1 cellular context compared by ENCODE assay signal in genomic region chr1:116866478-116866877, GRCh38.
TF ChIP-seq lines count a peak whose summit lies in the region.

No MANE protein-coding gene starts in this region.

TF ChIP-seq in K562, 482 proteins besides CTCF, POLR2A, EP300 and RAD21 (continued from another document):
- TF ChIP-seq CBX1 (IDR thresholded peaks at IDR 0.05; ENCODE audit: low read depth): peak; percentile 88; the same call in 1 of the 2 replicates
- TF ChIP-seq CBX5 (IDR thresholded peaks at IDR 0.05; ENCODE audit: borderline replicate concordance, low read depth): peak; percentile 97
- TF ChIP-seq TRIM28 (IDR thresholded peaks at IDR 0.05): peak; percentile 98
- peak; percentile 90 for TF ChIP-seq ZNF280A (IDR thresholded peaks at IDR 0.05; ENCODE audit: low read depth, partially characterized antibody)
TF ChIP-seq in K562: peak in this region for 10; not testable (repeated sequence) for 472.
